In the genomic region with DNA sequence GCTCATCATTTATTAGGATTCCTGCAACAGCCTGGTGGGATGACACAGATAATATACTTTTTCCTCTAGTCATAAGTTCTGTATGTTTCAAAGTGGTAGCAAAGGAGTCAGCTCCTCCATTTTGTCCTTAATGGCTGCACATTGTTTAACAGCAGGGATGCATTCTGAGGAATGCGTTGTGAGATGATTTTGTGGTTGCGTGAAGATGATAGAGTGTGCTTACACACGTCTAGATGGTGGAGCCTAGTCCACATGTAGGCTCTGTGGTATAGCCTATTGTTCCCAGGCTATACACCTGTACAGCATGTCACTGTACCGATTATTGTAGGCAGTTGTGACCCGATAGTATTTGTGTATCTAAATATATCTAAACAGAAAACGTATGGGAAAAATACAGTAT, we compare ENCODE assay signal across 1 cellular context.
TF ChIP-seq lines count a peak whose summit lies in the region.

No MANE protein-coding gene starts in this region.

TF ChIP-seq in SK-N-SH, 30 proteins besides CTCF, POLR2A, EP300 and RAD21:
- TF ChIP-seq MAX (IDR thresholded peaks at IDR 0.05; ENCODE audit: low read depth): no peak
- TF ChIP-seq, protein P1, sequence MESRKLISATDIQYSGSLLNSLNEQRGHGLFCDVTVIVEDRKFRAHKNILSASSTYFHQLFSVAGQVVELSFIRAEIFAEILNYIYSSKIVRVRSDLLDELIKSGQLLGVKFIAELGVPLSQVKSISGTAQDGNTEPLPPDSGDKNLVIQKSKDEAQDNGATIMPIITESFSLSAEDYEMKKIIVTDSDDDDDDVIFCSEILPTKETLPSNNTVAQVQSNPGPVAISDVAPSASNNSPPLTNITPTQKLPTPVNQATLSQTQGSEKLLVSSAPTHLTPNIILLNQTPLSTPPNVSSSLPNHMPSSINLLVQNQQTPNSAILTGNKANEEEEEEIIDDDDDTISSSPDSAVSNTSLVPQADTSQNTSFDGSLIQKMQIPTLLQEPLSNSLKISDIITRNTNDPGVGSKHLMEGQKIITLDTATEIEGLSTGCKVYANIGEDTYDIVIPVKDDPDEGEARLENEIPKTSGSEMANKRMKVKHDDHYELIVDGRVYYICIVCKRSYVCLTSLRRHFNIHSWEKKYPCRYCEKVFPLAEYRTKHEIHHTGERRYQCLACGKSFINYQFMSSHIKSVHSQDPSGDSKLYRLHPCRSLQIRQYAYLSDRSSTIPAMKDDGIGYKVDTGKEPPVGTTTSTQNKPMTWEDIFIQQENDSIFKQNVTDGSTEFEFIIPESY (IDR thresholded peaks at IDR 0.05; ENCODE audit: borderline replicate concordance, low read depth): no peak
- TF ChIP-seq FOXM1 (IDR thresholded peaks at IDR 0.05; ENCODE audit: low read depth): no peak
- no peak for TF ChIP-seq NFIC (IDR thresholded peaks at IDR 0.05; ENCODE audit: borderline replicate concordance)
- TF ChIP-seq TCF12 (IDR thresholded peaks at IDR 0.05): no peak
- TF ChIP-seq, protein P2, sequence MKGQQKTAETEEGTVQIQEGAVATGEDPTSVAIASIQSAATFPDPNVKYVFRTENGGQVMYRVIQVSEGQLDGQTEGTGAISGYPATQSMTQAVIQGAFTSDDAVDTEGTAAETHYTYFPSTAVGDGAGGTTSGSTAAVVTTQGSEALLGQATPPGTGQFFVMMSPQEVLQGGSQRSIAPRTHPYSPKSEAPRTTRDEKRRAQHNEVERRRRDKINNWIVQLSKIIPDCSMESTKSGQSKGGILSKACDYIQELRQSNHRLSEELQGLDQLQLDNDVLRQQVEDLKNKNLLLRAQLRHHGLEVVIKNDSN (IDR thresholded peaks at IDR 0.05; ENCODE audit: borderline replicate concordance, low read depth): no peak
- no peak for TF ChIP-seq JUND (IDR thresholded peaks at IDR 0.05)
- TF ChIP-seq TAF1 (IDR thresholded peaks at IDR 0.05; ENCODE audit: borderline replicate concordance, low read depth, low read length): no peak
- TF ChIP-seq RFX5 (IDR thresholded peaks at IDR 0.05; ENCODE audit: low read length): no peak
- no peak for TF ChIP-seq POLR2AphosphoS5 (IDR thresholded peaks at IDR 0.05; ENCODE audit: low read depth, low read length)
- no peak for TF ChIP-seq NRF1 (IDR thresholded peaks at IDR 0.05; ENCODE audit: low read depth, low read length)
- TF ChIP-seq MXI1 (IDR thresholded peaks at IDR 0.05; ENCODE audit: low read depth, low read length): no peak
- no peak for TF ChIP-seq MEF2A (IDR thresholded peaks at IDR 0.05; ENCODE audit: borderline replicate concordance, low read depth)
